ENCODE assay signal across 8 cellular contexts in genomic region chr7:91557789-91558396, GRCh38.
A peak's percentile ranks its signal among the peaks of the same experiment; 100 is the strongest.
DNase-seq lines count a peak whose midpoint lies in the region; ATAC-seq and TF ChIP-seq lines count a peak whose summit lies in the region.

No MANE protein-coding gene starts in this region.

- ATAC-seq in GM21737 (IDR thresholded peaks at IDR 0.05; ENCODE audit: unreplicated experiment) (peak; percentile 93), GM23338 (no peak)
- no peak for ATAC-seq in effector memory CD8-positive, alpha-beta T cell (replicated peaks)

- 0 out of 2 replicates have a peak, but pooled peaks cover 4% of the 10 kb centered on the region for H3K4me1 ChIP-seq in GM23338 (ENCODE audit: insufficient read depth)

- H3F3A ChIP-seq in GM23338 (replicated peaks; ENCODE audit: low read depth): no peaks in the 10 kb centered on the region

- H3K36me3 Mint-ChIP-seq in effector memory CD8-positive, alpha-beta T cell (ENCODE audit: insufficient read depth): no peaks in the 10 kb centered on the region
- no peaks in the 10 kb centered on the region for H3K36me3 Mint-ChIP-seq in GM23338 (ENCODE audit: low read depth)

- peak; percentile 68 for DNase-seq in GM04504 (ENCODE audit: low read depth)
- peak; percentile 93 for DNase-seq in HS-5 (ENCODE audit: low read depth)
- DNase-seq in fibroblast of villous mesenchyme (ENCODE audit: low read depth): peak; percentile 65
- DNase-seq in effector memory CD8-positive, alpha-beta T cell: no peak
- DNase-seq in globus pallidus (ENCODE audit: low spot score): no peak
- DNase-seq in GM23338 (ENCODE audit: low spot score): no peak
- no peak for DNase-seq in stimulated activated CD4-positive, alpha-beta T cell treated with anti-CD3 and anti-CD28 coated beads, Interleukin-12 subunit alpha, Interleukin-12 subunit beta, amount 100 ng/mL, for 4 hours

- no peak for TF ChIP-seq CTCF in fibroblast of villous mesenchyme (IDR thresholded peaks at IDR 0.05; ENCODE audit: insufficient read depth, low read depth, low read length)
- TF ChIP-seq CTCF in GM23338 (conservative IDR thresholded peaks at IDR 0.05; ENCODE audit: low read depth in 2 of 2): no peak

- H3K27me3 ChIP-seq in GM23338 (ENCODE audit: insufficient read depth): no peaks in the 10 kb centered on the region

- peaks cover 10 to 20% of the 10 kb centered on the region in 2 donors for H3K9me3 Mint-ChIP-seq in effector memory CD8-positive, alpha-beta T cell
- no peaks in the 10 kb centered on the region for H3K9me3 Mint-ChIP-seq in GM23338

- H3K4me3 ChIP-seq in fibroblast of villous mesenchyme (ENCODE audit: low read depth, low read length) (no peak overlapping the region), GM23338 (no peak overlapping the region)

- no peak overlapping the region for H3K27ac ChIP-seq in GM23338 (ENCODE audit: low read depth)

- no peaks in the 10 kb centered on the region for H3K36me3 ChIP-seq in GM23338 (ENCODE audit: insufficient read depth)

- H4K20me1 ChIP-seq in GM23338 (replicated peaks; ENCODE audit: insufficient read depth): no peaks in the 10 kb centered on the region

- H3K27ac Mint-ChIP-seq in effector memory CD8-positive, alpha-beta T cell: no peak overlapping the region
- no peak overlapping the region for H3K27ac Mint-ChIP-seq in GM23338

- no peaks in the 10 kb centered on the region for H3K4me1 Mint-ChIP-seq in effector memory CD8-positive, alpha-beta T cell (ENCODE audit: low read depth in 2 of 2)
- peaks cover 7% of the 10 kb centered on the region; the same call in 1 of the 3 replicates for H3K4me1 Mint-ChIP-seq in GM23338

- peaks cover 6% of the 10 kb centered on the region; the same call in 1 of the 2 replicates for H3K9me2 ChIP-seq in GM23338 (ENCODE audit: insufficient read depth)

- H3K4me3 Mint-ChIP-seq in effector memory CD8-positive, alpha-beta T cell: no peak overlapping the region
- H3K4me3 Mint-ChIP-seq in GM23338: no peak overlapping the region

- H3K4me2 ChIP-seq in GM23338: no peak overlapping the region

- H3K79me2 ChIP-seq in GM23338 (replicated peaks; ENCODE audit: insufficient read depth): no peaks in the 10 kb centered on the region

- H2AFZ ChIP-seq in GM23338: no peak overlapping the region

- no peaks in the 10 kb centered on the region for H3K27me3 Mint-ChIP-seq in effector memory CD8-positive, alpha-beta T cell
- H3K27me3 Mint-ChIP-seq in GM23338 (ENCODE audit: insufficient read depth, low read depth, poor library complexity): no peaks in the 10 kb centered on the region

TF ChIP-seq in GM23338, 12 proteins besides CTCF, POLR2A, EP300 and RAD21:
- TF ChIP-seq POLR2AphosphoS5 (IDR thresholded peaks at IDR 0.05; ENCODE audit: low read depth): no peak
- TF ChIP-seq, protein P1, sequence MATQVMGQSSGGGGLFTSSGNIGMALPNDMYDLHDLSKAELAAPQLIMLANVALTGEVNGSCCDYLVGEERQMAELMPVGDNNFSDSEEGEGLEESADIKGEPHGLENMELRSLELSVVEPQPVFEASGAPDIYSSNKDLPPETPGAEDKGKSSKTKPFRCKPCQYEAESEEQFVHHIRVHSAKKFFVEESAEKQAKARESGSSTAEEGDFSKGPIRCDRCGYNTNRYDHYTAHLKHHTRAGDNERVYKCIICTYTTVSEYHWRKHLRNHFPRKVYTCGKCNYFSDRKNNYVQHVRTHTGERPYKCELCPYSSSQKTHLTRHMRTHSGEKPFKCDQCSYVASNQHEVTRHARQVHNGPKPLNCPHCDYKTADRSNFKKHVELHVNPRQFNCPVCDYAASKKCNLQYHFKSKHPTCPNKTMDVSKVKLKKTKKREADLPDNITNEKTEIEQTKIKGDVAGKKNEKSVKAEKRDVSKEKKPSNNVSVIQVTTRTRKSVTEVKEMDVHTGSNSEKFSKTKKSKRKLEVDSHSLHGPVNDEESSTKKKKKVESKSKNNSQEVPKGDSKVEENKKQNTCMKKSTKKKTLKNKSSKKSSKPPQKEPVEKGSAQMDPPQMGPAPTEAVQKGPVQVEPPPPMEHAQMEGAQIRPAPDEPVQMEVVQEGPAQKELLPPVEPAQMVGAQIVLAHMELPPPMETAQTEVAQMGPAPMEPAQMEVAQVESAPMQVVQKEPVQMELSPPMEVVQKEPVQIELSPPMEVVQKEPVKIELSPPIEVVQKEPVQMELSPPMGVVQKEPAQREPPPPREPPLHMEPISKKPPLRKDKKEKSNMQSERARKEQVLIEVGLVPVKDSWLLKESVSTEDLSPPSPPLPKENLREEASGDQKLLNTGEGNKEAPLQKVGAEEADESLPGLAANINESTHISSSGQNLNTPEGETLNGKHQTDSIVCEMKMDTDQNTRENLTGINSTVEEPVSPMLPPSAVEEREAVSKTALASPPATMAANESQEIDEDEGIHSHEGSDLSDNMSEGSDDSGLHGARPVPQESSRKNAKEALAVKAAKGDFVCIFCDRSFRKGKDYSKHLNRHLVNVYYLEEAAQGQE (IDR thresholded peaks at IDR 0.05; ENCODE audit: unreplicated experiment): no peak
- no peak for TF ChIP-seq NANOG (IDR thresholded peaks at IDR 0.05; ENCODE audit: borderline replicate concordance)
- TF ChIP-seq STAT1 (IDR thresholded peaks at IDR 0.05; ENCODE audit: unreplicated experiment): no peak
- TF ChIP-seq, protein P2, sequence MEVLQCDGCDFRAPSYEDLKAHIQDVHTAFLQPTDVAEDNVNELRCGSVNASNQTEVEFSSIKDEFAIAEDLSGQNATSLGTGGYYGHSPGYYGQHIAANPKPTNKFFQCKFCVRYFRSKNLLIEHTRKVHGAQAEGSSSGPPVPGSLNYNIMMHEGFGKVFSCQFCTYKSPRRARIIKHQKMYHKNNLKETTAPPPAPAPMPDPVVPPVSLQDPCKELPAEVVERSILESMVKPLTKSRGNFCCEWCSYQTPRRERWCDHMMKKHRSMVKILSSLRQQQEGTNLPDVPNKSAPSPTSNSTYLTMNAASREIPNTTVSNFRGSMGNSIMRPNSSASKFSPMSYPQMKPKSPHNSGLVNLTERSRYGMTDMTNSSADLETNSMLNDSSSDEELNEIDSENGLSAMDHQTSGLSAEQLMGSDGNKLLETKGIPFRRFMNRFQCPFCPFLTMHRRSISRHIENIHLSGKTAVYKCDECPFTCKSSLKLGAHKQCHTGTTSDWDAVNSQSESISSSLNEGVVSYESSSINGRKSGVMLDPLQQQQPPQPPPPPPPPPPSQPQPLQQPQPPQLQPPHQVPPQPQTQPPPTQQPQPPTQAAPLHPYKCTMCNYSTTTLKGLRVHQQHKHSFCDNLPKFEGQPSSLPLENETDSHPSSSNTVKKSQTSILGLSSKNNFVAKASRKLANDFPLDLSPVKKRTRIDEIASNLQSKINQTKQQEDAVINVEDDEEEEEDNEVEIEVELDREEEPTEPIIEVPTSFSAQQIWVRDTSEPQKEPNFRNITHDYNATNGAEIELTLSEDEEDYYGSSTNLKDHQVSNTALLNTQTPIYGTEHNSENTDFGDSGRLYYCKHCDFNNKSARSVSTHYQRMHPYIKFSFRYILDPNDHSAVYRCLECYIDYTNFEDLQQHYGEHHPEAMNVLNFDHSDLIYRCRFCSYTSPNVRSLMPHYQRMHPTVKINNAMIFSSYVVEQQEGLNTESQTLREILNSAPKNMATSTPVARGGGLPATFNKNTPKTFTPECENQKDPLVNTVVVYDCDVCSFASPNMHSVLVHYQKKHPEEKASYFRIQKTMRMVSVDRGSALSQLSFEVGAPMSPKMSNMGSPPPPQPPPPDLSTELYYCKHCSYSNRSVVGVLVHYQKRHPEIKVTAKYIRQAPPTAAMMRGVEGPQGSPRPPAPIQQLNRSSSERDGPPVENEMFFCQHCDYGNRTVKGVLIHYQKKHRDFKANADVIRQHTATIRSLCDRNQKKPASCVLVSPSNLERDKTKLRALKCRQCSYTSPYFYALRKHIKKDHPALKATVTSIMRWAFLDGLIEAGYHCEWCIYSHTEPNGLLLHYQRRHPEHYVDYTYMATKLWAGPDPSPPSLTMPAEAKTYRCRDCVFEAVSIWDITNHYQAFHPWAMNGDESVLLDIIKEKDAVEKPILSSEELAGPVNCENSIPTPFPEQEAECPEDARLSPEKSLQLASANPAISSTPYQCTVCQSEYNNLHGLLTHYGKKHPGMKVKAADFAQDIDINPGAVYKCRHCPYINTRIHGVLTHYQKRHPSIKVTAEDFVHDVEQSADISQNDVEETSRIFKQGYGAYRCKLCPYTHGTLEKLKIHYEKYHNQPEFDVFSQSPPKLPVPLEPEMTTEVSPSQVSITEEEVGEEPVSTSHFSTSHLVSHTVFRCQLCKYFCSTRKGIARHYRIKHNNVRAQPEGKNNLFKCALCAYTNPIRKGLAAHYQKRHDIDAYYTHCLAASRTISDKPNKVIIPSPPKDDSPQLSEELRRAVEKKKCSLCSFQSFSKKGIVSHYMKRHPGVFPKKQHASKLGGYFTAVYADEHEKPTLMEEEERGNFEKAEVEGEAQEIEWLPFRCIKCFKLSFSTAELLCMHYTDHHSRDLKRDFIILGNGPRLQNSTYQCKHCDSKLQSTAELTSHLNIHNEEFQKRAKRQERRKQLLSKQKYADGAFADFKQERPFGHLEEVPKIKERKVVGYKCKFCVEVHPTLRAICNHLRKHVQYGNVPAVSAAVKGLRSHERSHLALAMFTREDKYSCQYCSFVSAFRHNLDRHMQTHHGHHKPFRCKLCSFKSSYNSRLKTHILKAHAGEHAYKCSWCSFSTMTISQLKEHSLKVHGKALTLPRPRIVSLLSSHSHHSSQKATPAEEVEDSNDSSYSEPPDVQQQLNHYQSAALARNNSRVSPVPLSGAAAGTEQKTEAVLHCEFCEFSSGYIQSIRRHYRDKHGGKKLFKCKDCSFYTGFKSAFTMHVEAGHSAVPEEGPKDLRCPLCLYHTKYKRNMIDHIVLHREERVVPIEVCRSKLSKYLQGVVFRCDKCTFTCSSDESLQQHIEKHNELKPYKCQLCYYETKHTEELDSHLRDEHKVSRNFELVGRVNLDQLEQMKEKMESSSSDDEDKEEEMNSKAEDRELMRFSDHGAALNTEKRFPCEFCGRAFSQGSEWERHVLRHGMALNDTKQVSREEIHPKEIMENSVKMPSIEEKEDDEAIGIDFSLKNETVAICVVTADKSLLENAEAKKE (CRISPR knock-in tag; IDR thresholded peaks at IDR 0.05): no peak
- no peak for TF ChIP-seq ZNF114 (CRISPR knock-in tag; IDR thresholded peaks at IDR 0.05)
- no peak for TF ChIP-seq EZH2 (IDR thresholded peaks at IDR 0.05; ENCODE audit: low read depth, unreplicated experiment)
TF ChIP-seq in GM23338: peak in this region for 0.

Comparison
In these comparisons a context has a peak if more than half of its experiments do, and no peak if none do; other contexts are left out.
1. DNase-seq: peak in GM04504 (single experiment), HS-5 (single experiment) and fibroblast of villous mesenchyme (single experiment); none in effector memory CD8-positive, alpha-beta T cell (0 of 3), globus pallidus (single experiment), GM23338 (single experiment) and stimulated activated CD4-positive, alpha-beta T cell treated with anti-CD3 and anti-CD28 coated beads, Interleukin-12 subunit alpha, Interleukin-12 subunit beta, amount 100 ng/mL, for 4 hours (single experiment).